ENCODE assay signal across 1 cellular context in the genomic region with DNA sequence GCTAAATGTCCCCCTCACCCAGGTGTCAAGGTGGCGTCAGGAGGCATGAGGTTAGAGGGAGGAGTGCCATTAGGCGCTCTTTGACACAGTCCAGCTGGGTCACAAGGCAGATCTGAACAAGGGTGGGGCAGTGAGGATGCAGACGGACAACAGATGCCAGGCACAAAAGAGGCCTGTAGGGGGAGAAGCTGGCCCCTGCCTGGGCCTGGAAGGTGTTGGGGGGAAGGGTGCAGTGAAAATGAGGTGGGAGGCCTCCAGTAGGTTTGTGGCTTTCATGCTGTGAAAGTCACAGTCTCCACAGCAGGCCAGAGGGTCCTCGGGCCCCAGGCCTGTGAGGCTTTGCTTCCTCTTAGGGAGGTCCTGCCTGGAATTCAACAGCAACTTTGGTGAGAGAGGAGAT.
TF ChIP-seq lines count a peak whose summit lies in the region.

No MANE protein-coding gene starts in this region.

TF ChIP-seq in GM12878, 131 proteins besides CTCF, POLR2A, EP300 and RAD21 (continued from another document):
- TF ChIP-seq, protein P1, sequence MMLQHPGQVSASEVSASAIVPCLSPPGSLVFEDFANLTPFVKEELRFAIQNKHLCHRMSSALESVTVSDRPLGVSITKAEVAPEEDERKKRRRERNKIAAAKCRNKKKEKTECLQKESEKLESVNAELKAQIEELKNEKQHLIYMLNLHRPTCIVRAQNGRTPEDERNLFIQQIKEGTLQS (IDR thresholded peaks at IDR 0.05; ENCODE audit: borderline replicate concordance, extremely low read depth, low read depth, low read length), result no peak
- TF ChIP-seq KDM1A (IDR thresholded peaks at IDR 0.05; ENCODE audit: borderline replicate concordance) (no peak), HDGF (IDR thresholded peaks at IDR 0.05) (no peak), NR2C1 (IDR thresholded peaks at IDR 0.05) (no peak)
- TF ChIP-seq, protein P2, sequence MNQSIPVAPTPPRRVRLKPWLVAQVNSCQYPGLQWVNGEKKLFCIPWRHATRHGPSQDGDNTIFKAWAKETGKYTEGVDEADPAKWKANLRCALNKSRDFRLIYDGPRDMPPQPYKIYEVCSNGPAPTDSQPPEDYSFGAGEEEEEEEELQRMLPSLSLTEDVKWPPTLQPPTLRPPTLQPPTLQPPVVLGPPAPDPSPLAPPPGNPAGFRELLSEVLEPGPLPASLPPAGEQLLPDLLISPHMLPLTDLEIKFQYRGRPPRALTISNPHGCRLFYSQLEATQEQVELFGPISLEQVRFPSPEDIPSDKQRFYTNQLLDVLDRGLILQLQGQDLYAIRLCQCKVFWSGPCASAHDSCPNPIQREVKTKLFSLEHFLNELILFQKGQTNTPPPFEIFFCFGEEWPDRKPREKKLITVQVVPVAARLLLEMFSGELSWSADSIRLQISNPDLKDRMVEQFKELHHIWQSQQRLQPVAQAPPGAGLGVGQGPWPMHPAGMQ (IDR thresholded peaks at IDR 0.05; ENCODE audit: borderline replicate concordance), result no peak
